21 cellular contexts compared by ENCODE assay signal in the genomic region with DNA sequence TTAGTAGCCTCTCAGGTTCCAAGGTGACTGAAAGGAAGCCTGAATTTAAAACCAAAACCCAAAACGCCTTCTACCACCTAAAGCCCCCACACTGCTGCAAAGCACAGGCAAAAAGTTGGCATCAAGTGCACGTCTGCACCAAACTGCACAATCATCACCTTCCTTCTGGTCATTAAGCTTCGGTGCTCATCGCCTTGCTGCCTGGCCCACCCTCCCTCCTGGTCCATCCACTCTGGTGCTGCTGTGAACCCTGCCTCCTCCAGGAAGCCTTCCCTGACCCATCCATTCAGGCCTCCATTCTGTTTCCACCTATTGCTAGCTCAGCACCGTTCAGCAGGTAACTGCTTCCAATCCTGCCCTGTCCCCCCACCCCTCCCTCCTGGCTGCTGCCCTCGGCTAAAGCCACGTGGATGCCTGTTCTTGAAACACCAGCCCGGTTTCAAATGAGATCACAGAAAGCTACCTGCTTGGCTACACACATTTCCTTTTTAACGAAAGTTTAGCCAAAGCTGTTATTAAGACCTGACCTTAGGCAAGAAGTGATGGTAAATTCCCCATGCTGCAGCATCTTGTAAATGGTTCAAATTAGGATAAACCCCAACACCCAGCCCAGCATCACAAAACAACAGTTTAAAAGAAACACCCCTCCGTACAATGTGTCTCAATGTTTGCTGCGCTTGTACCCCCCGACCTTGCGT. TPM values are rescaled to one million over a fixed set of nuclear protein-coding genes. Genes with fewer than 3 reads are reported as not detected.
DNase-seq lines count a peak whose midpoint lies in the region; ATAC-seq and TF ChIP-seq lines count a peak whose summit lies in the region.
"Had no signal": no experiment of that assay in that cellular context is flagged by ENCODE, and none has a peak within 500 bp of the region (broad histone marks: within the 10 kb centered on the region; RNA-seq: fewer than 3 reads in every experiment).

No MANE protein-coding gene starts in this region.

- no peak for DNase-seq in T-helper 2 cell treated with Interferon-gamma antibody and Interleukin-4, amounts not matched to agents 5 μg/mL and 100 μg/mL, for 36 hours (ENCODE audit: low spot score)
- DNase-seq in T-helper 2 cell (no peak), natural killer cell (no peak), head of caudate nucleus (no peak)
- peak; percentile 50 for DNase-seq in natural killer cell treated with Interleukin-12 subunit alpha and Interleukin-12 subunit beta and Interleukin-15 and Interleukin-18, amount 100 ng/mL, for 72 hours (ENCODE audit: low spot score)
- DNase-seq in effector memory CD4-positive, alpha-beta T cell = no peak
- DNase-seq: 8988T; AML-193; COR-L47; GOT3; left ventricle myocardium superior; midbrain; NCI-H1048; NCI-H187 treated with DMSO at 0.1 percent for 48 hours; NCI-H524 treated with DMSO at 0.1 percent for 48 hours; sigmoid colon; stimulated activated CD4-positive, alpha-beta T cell treated with anti-CD3 and anti-CD28 coated beads, Interleukin-15, amount 100 ng/mL, for 24 hours; transverse colon had no signal

- peaks cover 30% of the 10 kb centered on the region for H3K36me3 Mint-ChIP-seq in T-helper 2 cell treated with Interferon-gamma antibody and Interleukin-4, amounts not matched to agents 5 μg/mL and 100 μg/mL, for 36 hours (ENCODE audit: low read depth)
- no peaks in the 10 kb centered on the region for H3K36me3 Mint-ChIP-seq in natural killer cell treated with Interleukin-12 subunit alpha and Interleukin-12 subunit beta and Interleukin-15 and Interleukin-18, amount 100 ng/mL, for 72 hours
- H3K36me3 Mint-ChIP-seq in natural killer cell = no peaks in the 10 kb centered on the region

- H3K36me3 ChIP-seq in effector memory CD4-positive, alpha-beta T cell (ENCODE audit: control insufficient read depth, insufficient read depth, low read length) = no peaks in the 10 kb centered on the region
- H3K36me3 ChIP-seq in gastroesophageal sphincter = no peaks in the 10 kb centered on the region
- H3K36me3 ChIP-seq: sigmoid colon, transverse colon had no signal

- no peak for ATAC-seq in natural killer cell treated with Interleukin-12 subunit alpha and Interleukin-12 subunit beta and Interleukin-15 and Interleukin-18, amount 100 ng/mL, for 72 hours
- ATAC-seq in natural killer cell (no peak), HG02642 (IDR thresholded peaks at IDR 0.05; ENCODE audit: poor library complexity, unreplicated experiment) (no peak), gastroesophageal sphincter (no peak)
- ATAC-seq: left ventricle myocardium superior had no signal

- H3K27ac ChIP-seq in effector memory CD4-positive, alpha-beta T cell (ENCODE audit: insufficient read depth, low read length, poor library complexity, severe bottlenecking) = peak overlapping the region; percentile 33
- H3K27ac ChIP-seq in gastroesophageal sphincter = no peak overlapping the region
- H3K27ac ChIP-seq: coronary artery, sigmoid colon, transverse colon had no signal

- no peaks in the 10 kb centered on the region for H3K9me3 ChIP-seq in effector memory CD4-positive, alpha-beta T cell (ENCODE audit: control insufficient read depth, low read length)
- H3K9me3 ChIP-seq in gastroesophageal sphincter = no peaks in the 10 kb centered on the region
- H3K9me3 ChIP-seq: sigmoid colon, transverse colon had no signal

- no peaks in the 10 kb centered on the region for H3K27me3 ChIP-seq in effector memory CD4-positive, alpha-beta T cell (replicated peaks; ENCODE audit: control insufficient read depth, insufficient read depth, low read length, poor library complexity, severe bottlenecking)
- H3K27me3 ChIP-seq in gastroesophageal sphincter = no peaks in the 10 kb centered on the region
- H3K27me3 ChIP-seq: sigmoid colon, transverse colon had no signal

- peaks cover 52% of the 10 kb centered on the region for H3K4me1 Mint-ChIP-seq in T-helper 2 cell treated with Interferon-gamma antibody and Interleukin-4, amounts not matched to agents 5 μg/mL and 100 μg/mL, for 36 hours (ENCODE audit: low read depth)
- H3K4me1 Mint-ChIP-seq in natural killer cell treated with Interleukin-12 subunit alpha and Interleukin-12 subunit beta and Interleukin-15 and Interleukin-18, amount 100 ng/mL, for 72 hours (ENCODE audit: low read depth in 2 of 2) = no peaks in the 10 kb centered on the region
- H3K4me1 Mint-ChIP-seq in natural killer cell = no peaks in the 10 kb centered on the region

- H3K4me3 ChIP-seq in effector memory CD4-positive, alpha-beta T cell (ENCODE audit: insufficient read depth, low read depth, low read length, poor library complexity, severe bottlenecking) = no peak overlapping the region
- no peak overlapping the region for H3K4me3 ChIP-seq in gastroesophageal sphincter
- H3K4me3 ChIP-seq: coronary artery, sigmoid colon, transverse colon had no signal

- peaks cover 6% of the 10 kb centered on the region for H3K9me3 Mint-ChIP-seq in T-helper 2 cell treated with Interferon-gamma antibody and Interleukin-4, amounts not matched to agents 5 μg/mL and 100 μg/mL, for 36 hours
- no peaks in the 10 kb centered on the region for H3K9me3 Mint-ChIP-seq in natural killer cell treated with Interleukin-12 subunit alpha and Interleukin-12 subunit beta and Interleukin-15 and Interleukin-18, amount 100 ng/mL, for 72 hours
- H3K9me3 Mint-ChIP-seq in natural killer cell = no peaks in the 10 kb centered on the region

- TF ChIP-seq CTCF in natural killer cell (IDR thresholded peaks at IDR 0.05) (no peak), gastroesophageal sphincter (IDR thresholded peaks at IDR 0.05) (no peak)

- WGBS in gastroesophageal sphincter (ENCODE audit: low coverage in 1 of 2), 2 donors = 68 to 80% methylated on average over 7 to 10 of the region's 13 CpGs

- intact Hi-C loops in natural killer cell (cut with micrococcal nuclease) = no loop called here
- intact Hi-C loops in head of caudate nucleus (cut with DNase I) = no loop called here

- H3K4me3 Mint-ChIP-seq in T-helper 2 cell treated with Interferon-gamma antibody and Interleukin-4, amounts not matched to agents 5 μg/mL and 100 μg/mL, for 36 hours = peak overlapping the region; percentile 65
- H3K4me3 Mint-ChIP-seq in natural killer cell treated with Interleukin-12 subunit alpha and Interleukin-12 subunit beta and Interleukin-15 and Interleukin-18, amount 100 ng/mL, for 72 hours = no peak overlapping the region
- H3K4me3 Mint-ChIP-seq in natural killer cell = no peak overlapping the region

- no peak for TF ChIP-seq POLR2A in gastroesophageal sphincter (IDR thresholded peaks at IDR 0.05)

- no peak for TF ChIP-seq EP300 in gastroesophageal sphincter (IDR thresholded peaks at IDR 0.05)

- H3K27me3 Mint-ChIP-seq in T-helper 2 cell treated with Interferon-gamma antibody and Interleukin-4, amounts not matched to agents 5 μg/mL and 100 μg/mL, for 36 hours (ENCODE audit: low read depth) = no peaks in the 10 kb centered on the region
- H3K27me3 Mint-ChIP-seq in natural killer cell treated with Interleukin-12 subunit alpha and Interleukin-12 subunit beta and Interleukin-15 and Interleukin-18, amount 100 ng/mL, for 72 hours = peaks cover 0 to 8% of the 10 kb centered on the region in 2 donors
- H3K27me3 Mint-ChIP-seq in natural killer cell (ENCODE audit: low read depth in 2 of 2) = peaks cover 0 to 2% of the 10 kb centered on the region in 2 donors

- peak overlapping the region; percentile 94 for H3K27ac Mint-ChIP-seq in T-helper 2 cell treated with Interferon-gamma antibody and Interleukin-4, amounts not matched to agents 5 μg/mL and 100 μg/mL, for 36 hours
- peak overlapping the region in 1 of 2 donors; percentile 13 for H3K27ac Mint-ChIP-seq in natural killer cell treated with Interleukin-12 subunit alpha and Interleukin-12 subunit beta and Interleukin-15 and Interleukin-18, amount 100 ng/mL, for 72 hours
- H3K27ac Mint-ChIP-seq in natural killer cell = no peak overlapping the region

- peaks cover 9% of the 10 kb centered on the region for H3K4me1 ChIP-seq in effector memory CD4-positive, alpha-beta T cell (ENCODE audit: control insufficient read depth, insufficient read depth, low read length, poor library complexity, severe bottlenecking)
- no peaks in the 10 kb centered on the region for H3K4me1 ChIP-seq in gastroesophageal sphincter
- H3K4me1 ChIP-seq: sigmoid colon, transverse colon had no signal

RNA-seq across cellular contexts. Expression of a gene that starts 53.8 kb away (rescaled TPM):
- 10 to 100 TPM in 1 of 2 donors, 1 to 10 TPM in 1; 2.7 to 16.5 TPM for total RNA-seq in natural killer cell treated with Interleukin-12 subunit alpha and Interleukin-12 subunit beta and Interleukin-15 and Interleukin-18, amount 100 ng/mL, for 72 hours
- 10 to 100 TPM in 1 of 3 donors, 1 to 10 TPM in 2; 1.2 to 17.7 (median 7.9) TPM for total RNA-seq in natural killer cell
- total RNA-seq in gastroesophageal sphincter = under 1 TPM; 0.31 to 0.62 (median 0.44) TPM
